In genomic region chr14:75452900-75453816, GRCh38 we compare ENCODE assay signal across 9 cellular contexts. TPM values are rescaled to one million over a fixed set of nuclear protein-coding genes. Genes with fewer than 3 reads are reported as not detected.
DNase-seq lines count a peak whose midpoint lies in the region; ATAC-seq and TF ChIP-seq lines count a peak whose summit lies in the region.
"Had no signal": no experiment of that assay in that cellular context is flagged by ENCODE, and none has a peak within 500 bp of the region (broad histone marks: within the 10 kb centered on the region; RNA-seq: fewer than 3 reads in every experiment).

No MANE protein-coding gene starts in this region.

- no peaks in the 10 kb centered on the region for H3K27me3 ChIP-seq in NT2/D1 (ENCODE audit: insufficient read depth, insufficient read length)
- no peaks in the 10 kb centered on the region for H3K27me3 ChIP-seq in esophagus muscularis mucosa
- H3K27me3 ChIP-seq in muscle layer of duodenum (ENCODE audit: low read depth, low read length): no peaks in the 10 kb centered on the region

- in situ Hi-C loops in ACHN (cut with HindIII; ENCODE audit: low pct_ligation_motif_present, low pct_unique_long_range_greater_than_20kb, low sequenced_read_pairs): no loop called here

- no peak for TF ChIP-seq EP300 in esophagus muscularis mucosa (IDR thresholded peaks at IDR 0.05)

- H3K27ac ChIP-seq in esophagus muscularis mucosa (replicated peaks in 1 of 4): peak overlapping the region; percentile 76 to 87 (median 79)
- peak overlapping the region; percentile 35 for H3K27ac ChIP-seq in muscle layer of duodenum (ENCODE audit: low read length)

- TF ChIP-seq POLR2A in esophagus muscularis mucosa (IDR thresholded peaks at IDR 0.05; ENCODE audit: low read depth): no peak

- H3K36me3 ChIP-seq in NT2/D1 (ENCODE audit: insufficient read depth, insufficient read length, low read length) (peaks cover 47% of the 10 kb centered on the region), esophagus muscularis mucosa (peaks cover 0 to 19% (median 0%) of the 10 kb centered on the region in 4 donors), muscle layer of duodenum (ENCODE audit: control insufficient read depth in 1 of 2, insufficient read depth in 2 of 2, low read length in 2 of 2) (peaks cover 0 to 7% of the 10 kb centered on the region in 2 donors)

- H3K4me1 ChIP-seq in NT2/D1 (ENCODE audit: insufficient read depth, insufficient read length): peaks cover 29% of the 10 kb centered on the region
- H3K4me1 ChIP-seq in esophagus muscularis mucosa: peaks cover 91 to 100% (median 98%) of the 10 kb centered on the region in 4 donors
- peaks cover 44 to 89% of the 10 kb centered on the region in 2 donors for H3K4me1 ChIP-seq in muscle layer of duodenum (ENCODE audit: control insufficient read depth in 1 of 2, insufficient read depth in 2 of 2, low read length in 2 of 2)

- TF ChIP-seq CTCF in esophagus muscularis mucosa (IDR thresholded peaks at IDR 0.05): no peak

- H3K9me3 ChIP-seq in NT2/D1 (ENCODE audit: insufficient read depth, low read length) (no peaks in the 10 kb centered on the region), esophagus muscularis mucosa (no peaks in the 10 kb centered on the region), muscle layer of duodenum (ENCODE audit: control insufficient read depth in 1 of 2, low read length in 2 of 2) (no peaks in the 10 kb centered on the region)

- no peak for ATAC-seq in HG03378 (IDR thresholded peaks at IDR 0.05; ENCODE audit: unreplicated experiment)

- no peak overlapping the region for H3K4me3 ChIP-seq in NT2/D1 (ENCODE audit: insufficient read length, low read depth)
- H3K4me3 ChIP-seq in esophagus muscularis mucosa: peak overlapping the region; percentile 10 to 23 (median 20)
- peak overlapping the region in 1 of 2 donors; percentile 9 for H3K4me3 ChIP-seq in muscle layer of duodenum (ENCODE audit: low read depth in 1 of 2, low read length in 2 of 2)

- WGBS in esophagus muscularis mucosa: 17% methylated on average over 13 of the region's 14 CpGs

- DNase-seq in ACHN: peak; percentile 37
- DNase-seq in NT2/D1 (ENCODE audit: low read depth, low spot score): peak; percentile 86
- DNase-seq in esophagus muscularis mucosa (ENCODE audit: extremely low spot score): no peak
- no peak for DNase-seq in DMS153 treated with DMSO at 0.1 percent for 48 hours (lab: John Stamatoyannopoulos, UW; ENCODE audit: unreplicated experiment)
- DNase-seq in NOMO-1 (lab: John Stamatoyannopoulos, UW; ENCODE audit: unreplicated experiment in 2 of 2): no peak
- no peak for DNase-seq in CD1c-positive myeloid dendritic cell (ENCODE audit: extremely low spot score)
- DNase-seq: DND-41 had no signal

- intact Hi-C loops in esophagus muscularis mucosa (cut with DNase I): no loop called here

- H3K9ac ChIP-seq in NT2/D1 (ENCODE audit: insufficient read length, low read depth): peak overlapping the region; percentile 76

RNA-seq across cellular contexts. Expression of gene JDP2, which starts 25.3 kb away (rescaled TPM):
- 10 to 100 TPM; 50.5 to 94.5 (median 78.3) TPM for total RNA-seq in esophagus muscularis mucosa

Comparison
In these comparisons a context has a peak if more than half of its experiments do, and no peak if none do; other contexts are left out.
1. DNase-seq: peak in ACHN (single experiment) and NT2/D1 (single experiment); none in esophagus muscularis mucosa (single experiment), DMS153 treated with DMSO at 0.1 percent for 48 hours (single experiment), NOMO-1 (0 of 2) and CD1c-positive myeloid dendritic cell (single experiment).